ENCODE assay signal across 10 cellular contexts in the genomic region with DNA sequence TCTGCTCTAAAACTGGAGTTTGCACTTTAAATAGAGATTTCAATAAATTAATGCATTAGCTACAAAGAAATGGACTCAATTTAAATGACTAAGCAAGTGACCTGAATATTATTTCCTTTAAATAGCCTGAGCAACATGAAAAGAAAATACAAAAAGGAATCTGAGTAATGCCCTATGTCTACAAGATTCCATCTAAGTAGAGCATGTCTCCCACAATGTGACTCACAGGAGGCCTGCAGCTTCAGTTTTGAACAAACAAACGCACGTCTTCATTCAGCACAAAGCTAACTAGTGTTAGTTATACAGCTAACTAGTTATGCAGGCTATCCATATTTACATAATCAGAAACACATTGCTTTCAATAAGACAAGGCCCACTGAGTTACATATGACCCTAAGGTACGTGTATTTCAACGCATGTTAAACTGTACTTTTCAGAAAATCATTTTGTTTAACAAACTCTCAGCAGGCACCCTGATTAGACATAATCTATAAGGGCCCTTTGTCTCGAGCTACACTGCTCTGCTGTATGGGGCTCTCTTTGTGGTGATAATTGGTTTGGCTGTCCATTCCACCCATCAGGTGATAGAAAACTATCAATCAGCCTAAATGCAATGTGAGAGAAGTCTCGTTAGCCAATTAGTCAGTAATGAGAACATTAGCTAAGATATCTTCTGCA.
A peak's percentile ranks its signal among the peaks of the same experiment; 100 is the strongest.
DNase-seq lines count a peak whose midpoint lies in the region; ATAC-seq and TF ChIP-seq lines count a peak whose summit lies in the region.
"Had no signal": no experiment of that assay in that cellular context is flagged by ENCODE, and none has a peak within 500 bp of the region (broad histone marks: within the 10 kb centered on the region; RNA-seq: fewer than 3 reads in every experiment).

No MANE protein-coding gene starts in this region.

- no peak for ATAC-seq in HG03354 (IDR thresholded peaks at IDR 0.05; ENCODE audit: poor library complexity, severe bottlenecking, unreplicated experiment)

- TF ChIP-seq CTCF in RWPE1 (conservative IDR thresholded peaks at IDR 0.05; ENCODE audit: low read depth) (no peak), fibroblast of lung (conservative IDR thresholded peaks at IDR 0.05 in 1 of 2, IDR thresholded peaks at IDR 0.05 in 1 of 2; ENCODE audit: low read depth in 1 of 2, low read length in 2 of 2) (no peak)

- CTCF ChIA-PET in RWPE1 (lab: Yijun Ruan, JAX) = interaction anchor here (0.5 to 0.7 kb wide), 3 partner anchors 70 to 289 kb away, joined by 3 to 4 read pairs (median 3); no protein-coding TSS in a partner anchor

- no peaks in the 10 kb centered on the region for H4K20me1 ChIP-seq in fibroblast of lung (ENCODE audit: control insufficient read depth, extremely low read depth, insufficient read depth, low read length)

- H3K27me3 ChIP-seq in fibroblast of lung (ENCODE audit: control insufficient read depth, insufficient read depth, low read length) = no peaks in the 10 kb centered on the region

- H3K9me3 ChIP-seq in fibroblast of lung (ENCODE audit: control insufficient read depth, insufficient read depth, low read depth, low read length) = no peaks in the 10 kb centered on the region

- H3K4me3 ChIP-seq in fibroblast of lung (replicated peaks in 1 of 4; ENCODE audit: control extremely low read depth in 1 of 4, insufficient read depth in 1 of 4, low read depth in 3 of 4, low read length in 4 of 4) (no peak overlapping the region), skeletal muscle cell (ENCODE audit: low read depth, low read length) (no peak overlapping the region)

- H3K9ac ChIP-seq in fibroblast of lung (ENCODE audit: insufficient read depth, low read length) = no peak overlapping the region

- H3K4me1 ChIP-seq in fibroblast of lung (ENCODE audit: control insufficient read depth, extremely low read depth, insufficient read depth, low read length) = peaks cover 6% of the 10 kb centered on the region

- no peaks in the 10 kb centered on the region for H3K79me2 ChIP-seq in fibroblast of lung (ENCODE audit: control insufficient read depth, insufficient read depth, low read length)

- no peaks in the 10 kb centered on the region for H3K36me3 ChIP-seq in fibroblast of lung (ENCODE audit: control insufficient read depth, insufficient read depth, low read length)

- POLR2A ChIA-PET in RWPE1 (lab: Yijun Ruan, JAX; ENCODE audit: low non-redundant PET) = no interaction called here

- H2AFZ ChIP-seq in fibroblast of lung (ENCODE audit: low read length) = no peak overlapping the region

- peak overlapping the region; percentile 46 for H3K4me2 ChIP-seq in fibroblast of lung (ENCODE audit: extremely low read depth, insufficient read depth, low read length)

- H3K27ac ChIP-seq in RWPE1 (no peak overlapping the region), fibroblast of lung (ENCODE audit: insufficient read depth, low read length) (peak overlapping the region; percentile 49)

- DNase-seq in NCI-H1417 (lab: John Stamatoyannopoulos, UW) = peak in 2 of 3 experiments; percentile 59 to 86
- no peak for DNase-seq in NCI-H1417 treated with DMSO at 0.1 percent for 48 hours (lab: John Stamatoyannopoulos, UW)
- DNase-seq in RWPE1 (ENCODE audit: low spot score) = peak; percentile 61
- DNase-seq in fibroblast of lung (ENCODE audit: low read depth in 2 of 2) = peak; percentile 84 to 97
- peak; percentile 69 for DNase-seq in skeletal muscle cell (ENCODE audit: low read depth)
- no peak for DNase-seq in D341Med (ENCODE audit: low spot score)
- no peak for DNase-seq in stimulated activated CD4-positive, alpha-beta T cell treated with anti-CD3 and anti-CD28 coated beads, Interleukin-12 subunit alpha, Interleukin-12 subunit beta, amount 100 ng/mL, for 4 hours
- DNase-seq: caudate nucleus, NCI-H187 treated with DMSO at 0.1 percent for 48 hours had no signal

Comparison
In these comparisons a context has a peak if more than half of its experiments do, and no peak if none do; other contexts are left out.
1. DNase-seq: peak in NCI-H1417 (2 of 3), RWPE1 (single experiment), fibroblast of lung (2 of 2) and skeletal muscle cell (single experiment); none in NCI-H1417 treated with DMSO at 0.1 percent for 48 hours (single experiment), D341Med (single experiment) and stimulated activated CD4-positive, alpha-beta T cell treated with anti-CD3 and anti-CD28 coated beads, Interleukin-12 subunit alpha, Interleukin-12 subunit beta, amount 100 ng/mL, for 4 hours (single experiment).